Comparison of ENCODE assay signal across 8 cellular contexts in genomic region chr1:37794372-37795339, GRCh38. TPM values are rescaled to one million over a fixed set of nuclear protein-coding genes. Genes with fewer than 3 reads are reported as not detected.
DNase-seq lines count a peak whose midpoint lies in the region; FAIRE-seq and TF ChIP-seq lines count a peak whose summit lies in the region.

No MANE protein-coding gene starts in this region.

- no peaks in the 10 kb centered on the region for H3K36me3 Mint-ChIP-seq in activated CD4-positive, alpha-beta T cell treated with anti-CD3 and anti-CD28 coated beads, Interleukin-2, amount 10 ng/mL, durations not matched to agents 7 days and 5 days (ENCODE audit: low read depth)
- H3K36me3 Mint-ChIP-seq in astrocyte (ENCODE audit: low read depth, unreplicated experiment): peaks cover under 1% of the 10 kb centered on the region
- H3K36me3 Mint-ChIP-seq in mesothelial cell of epicardium: no peaks in the 10 kb centered on the region

- H3K27ac ChIP-seq in HUES6 (ENCODE audit: low read depth, low read length) (no peak overlapping the region), astrocyte (ENCODE audit: low read depth, low read length) (no peak overlapping the region)

- H3K9me3 ChIP-seq in HUES6 (ENCODE audit: control insufficient read depth, insufficient read depth, low read depth, low read length) (no peaks in the 10 kb centered on the region), astrocyte (ENCODE audit: insufficient read depth, low read depth, low read length) (no peaks in the 10 kb centered on the region)

- H3K4me3 ChIP-seq in HUES6 (ENCODE audit: low read depth, low read length) (peak overlapping the region; percentile 80), astrocyte (ENCODE audit: insufficient read depth, low read depth, low read length) (no peak overlapping the region)

- FAIRE-seq in astrocyte (lab: Jason Lieb, UNC): no peak

- peaks cover 3% of the 10 kb centered on the region for H4K20me1 ChIP-seq in astrocyte (ENCODE audit: insufficient read depth, low read length)

- H3K4me1 ChIP-seq in HUES6 (ENCODE audit: control insufficient read depth, insufficient read depth, low read length) (peaks cover 5% of the 10 kb centered on the region), astrocyte (ENCODE audit: insufficient read depth, low read length) (no peaks in the 10 kb centered on the region)

- CTCF ChIA-PET in activated CD4-positive, alpha-beta T cell treated with anti-CD3 and anti-CD28 coated beads, Interleukin-2, amount 10 ng/mL, durations not matched to agents 7 days and 5 days (lab: Charles Lee): no interaction called here

- H3K4me1 Mint-ChIP-seq in activated CD4-positive, alpha-beta T cell treated with anti-CD3 and anti-CD28 coated beads, Interleukin-2, amount 10 ng/mL, durations not matched to agents 7 days and 5 days: peaks cover 15% of the 10 kb centered on the region
- H3K4me1 Mint-ChIP-seq in astrocyte (ENCODE audit: low read depth, unreplicated experiment): peaks cover 2% of the 10 kb centered on the region
- H3K4me1 Mint-ChIP-seq in mesothelial cell of epicardium: peaks cover 2% of the 10 kb centered on the region

- no peaks in the 10 kb centered on the region for H3K9me3 Mint-ChIP-seq in activated CD4-positive, alpha-beta T cell treated with anti-CD3 and anti-CD28 coated beads, Interleukin-2, amount 10 ng/mL, durations not matched to agents 7 days and 5 days
- no peaks in the 10 kb centered on the region for H3K9me3 Mint-ChIP-seq in astrocyte (ENCODE audit: unreplicated experiment)
- no peaks in the 10 kb centered on the region for H3K9me3 Mint-ChIP-seq in mesothelial cell of epicardium

- H3K9ac ChIP-seq in HUES6 (ENCODE audit: low read length) (no peak overlapping the region), astrocyte (ENCODE audit: low read length) (no peak overlapping the region)

- H3K36me3 ChIP-seq in HUES6 (ENCODE audit: control insufficient read depth, insufficient read depth, low read length) (peaks cover 8% of the 10 kb centered on the region; the same call in 1 of the 2 replicates), astrocyte (ENCODE audit: insufficient read depth, low read length) (no peaks in the 10 kb centered on the region)

- no peak for DNase-seq in activated CD4-positive, alpha-beta T cell treated with anti-CD3 and anti-CD28 coated beads, Interleukin-2, amount 10 ng/mL, durations not matched to agents 7 days and 5 days
- no peak for DNase-seq in activated CD4-positive, alpha-beta T cell treated with anti-CD3 and anti-CD28 coated beads, Interleukin-2, amount 50 U/mL, for 48 hours
- DNase-seq in astrocyte (ENCODE audit: low read depth) (no peak), mesothelial cell of epicardium (ENCODE audit: low spot score in 2 of 2, unreplicated experiment in 2 of 2) (no peak), CD1c-positive myeloid dendritic cell (ENCODE audit: extremely low spot score) (no peak), occipital lobe (lab: John Stamatoyannopoulos, UW) (no peak), NCI-H128 (lab: John Stamatoyannopoulos, UW; ENCODE audit: unreplicated experiment) (no peak)

- TF ChIP-seq CTCF in astrocyte (IDR thresholded peaks at IDR 0.05; ENCODE audit: insufficient read depth, low read depth, low read length): no peak
- no peak for TF ChIP-seq CTCF in mesothelial cell of epicardium (IDR thresholded peaks at IDR 0.05; ENCODE audit: unreplicated experiment)

- POLR2A ChIA-PET in activated CD4-positive, alpha-beta T cell treated with anti-CD3 and anti-CD28 coated beads, Interleukin-2, amount 10 ng/mL, durations not matched to agents 7 days and 5 days (lab: Charles Lee): no interaction called here

- peak overlapping the region; percentile 68 for H3K4me3 Mint-ChIP-seq in activated CD4-positive, alpha-beta T cell treated with anti-CD3 and anti-CD28 coated beads, Interleukin-2, amount 10 ng/mL, durations not matched to agents 7 days and 5 days
- H3K4me3 Mint-ChIP-seq in astrocyte (ENCODE audit: unreplicated experiment) (peak overlapping the region; percentile 71), mesothelial cell of epicardium (peak overlapping the region; percentile 55)

- H3K27ac Mint-ChIP-seq in activated CD4-positive, alpha-beta T cell treated with anti-CD3 and anti-CD28 coated beads, Interleukin-2, amount 10 ng/mL, durations not matched to agents 7 days and 5 days: no peak overlapping the region
- no peak overlapping the region for H3K27ac Mint-ChIP-seq in astrocyte (ENCODE audit: unreplicated experiment)
- no peak overlapping the region for H3K27ac Mint-ChIP-seq in mesothelial cell of epicardium

- H3K27me3 ChIP-seq in HUES6 (ENCODE audit: control insufficient read depth, insufficient read depth, low read length) (peaks cover 57% of the 10 kb centered on the region), astrocyte (ENCODE audit: insufficient read depth, low read length) (peaks cover 23% of the 10 kb centered on the region)

- no peaks in the 10 kb centered on the region for H3K79me2 ChIP-seq in astrocyte (ENCODE audit: insufficient read depth, low read length)

- no peak overlapping the region for H2AFZ ChIP-seq in astrocyte (ENCODE audit: low read depth, low read length)

- H3K4me2 ChIP-seq in astrocyte (ENCODE audit: low read length): peak overlapping the region; percentile 86

- H3K27me3 Mint-ChIP-seq in activated CD4-positive, alpha-beta T cell treated with anti-CD3 and anti-CD28 coated beads, Interleukin-2, amount 10 ng/mL, durations not matched to agents 7 days and 5 days: peaks cover 35% of the 10 kb centered on the region
- H3K27me3 Mint-ChIP-seq in astrocyte (ENCODE audit: low read depth, unreplicated experiment) (peaks cover 54% of the 10 kb centered on the region), mesothelial cell of epicardium (ENCODE audit: low read depth) (peaks cover 61% of the 10 kb centered on the region)

RNA-seq across cellular contexts. Expression of gene MANEAL, which starts 1.0 kb away (rescaled TPM):
- 1 to 10 TPM; 1.3 to 1.5 TPM for total RNA-seq in activated CD4-positive, alpha-beta T cell treated with anti-CD3 and anti-CD28 coated beads, Interleukin-2, amount 10 ng/mL, durations not matched to agents 7 days and 5 days
- total RNA-seq in astrocyte: 0.67 and 1.4 TPM in 2 replicates
- 1.4 to 1.8 TPM (median 1.8 TPM) in 3 replicates for total RNA-seq in mesothelial cell of epicardium
- 30.7 TPM for total RNA-seq in occipital lobe

RNA-seq across cellular contexts. Expression of gene C1orf122, which starts 12.9 kb away (rescaled TPM):
- 10 to 100 TPM; 13.9 to 16.8 TPM for total RNA-seq in activated CD4-positive, alpha-beta T cell treated with anti-CD3 and anti-CD28 coated beads, Interleukin-2, amount 10 ng/mL, durations not matched to agents 7 days and 5 days
- total RNA-seq in astrocyte (69.6 and 70.0 TPM in 2 replicates), mesothelial cell of epicardium (36.8 to 42.4 TPM (median 41.0 TPM) in 3 replicates), occipital lobe (10.3 TPM)

RNA-seq across cellular contexts. Expression of gene YRDC, which starts 13.4 kb away (rescaled TPM):
- 10 to 100 TPM; 12.0 to 13.8 TPM for total RNA-seq in activated CD4-positive, alpha-beta T cell treated with anti-CD3 and anti-CD28 coated beads, Interleukin-2, amount 10 ng/mL, durations not matched to agents 7 days and 5 days
- total RNA-seq in astrocyte (25.9 and 28.1 TPM in 2 replicates), mesothelial cell of epicardium (18.6 to 21.2 TPM (median 19.8 TPM) in 3 replicates), occipital lobe (14.3 TPM)

RNA-seq across cellular contexts. Expression of gene EPHA10, which starts 29.7 kb away (rescaled TPM):
- not detected for total RNA-seq in activated CD4-positive, alpha-beta T cell treated with anti-CD3 and anti-CD28 coated beads, Interleukin-2, amount 10 ng/mL, durations not matched to agents 7 days and 5 days
- total RNA-seq in astrocyte: 0.31 TPM in 1 of 2 replicates, not detected in the other
- 0.18 to 0.25 TPM (median 0.24 TPM) in 3 replicates for total RNA-seq in mesothelial cell of epicardium
- total RNA-seq in occipital lobe: 10.1 TPM

Comparison
In these comparisons a context has a peak if more than half of its experiments do, and no peak if none do; other contexts are left out.
1. RNA of gene MANEAL, which starts 1.0 kb away (total RNA-seq): 30.7 TPM in occipital lobe (single experiment); 1.4 to 1.8 TPM in mesothelial cell of epicardium, 1.3 to 1.5 TPM in activated CD4-positive, alpha-beta T cell treated with anti-CD3 and anti-CD28 coated beads, Interleukin-2, amount 10 ng/mL, durations not matched to agents 7 days and 5 days and 0.67 to 1.4 TPM in astrocyte; every median in the first group is over 10 times any median in the second.
2. Peak in every context shown above with its lines, with median percentiles within 50 percentile points of each other: H3K4me3 Mint-ChIP-seq.